In genomic region chr6:10446548-10446947, GRCh38 we compare ENCODE assay signal across 10 cellular contexts. TPM values are rescaled to one million over a fixed set of nuclear protein-coding genes. Genes with fewer than 3 reads are reported as not detected.
"Had no signal": no experiment of that assay in that cellular context is flagged by ENCODE, and none has a peak within 500 bp of the region (broad histone marks: within the 10 kb centered on the region; RNA-seq: fewer than 3 reads in every experiment).

No MANE protein-coding gene starts in this region.

- H3K27ac ChIP-seq: GM23248 had no signal

- H3K9ac ChIP-seq: GM23248 had no signal

- H3K9me3 ChIP-seq: HAP-1 had no signal

- H3K4me3 Mint-ChIP-seq: H9, HFFc6 had no signal

- H3K36me3 ChIP-seq: HAP-1 had no signal

- ATAC-seq: HCT116 had no signal

- H3K4me3 ChIP-seq: GM23248, HAP-1 had no signal

- H2AFZ ChIP-seq: GM23248 had no signal

- FAIRE-seq: H1, H54 had no signal

- H3K4me1 ChIP-seq: HAP-1 had no signal

- H3K27ac Mint-ChIP-seq: H9, HFFc6 had no signal

- H3K9me3 Mint-ChIP-seq: HFFc6 had no signal

- DNase-seq: GM23248, GOT3, H7, H9, HCEC 1CT, HFFc6 had no signal

RNA-seq across cellular contexts. Expression of gene TFAP2A, which starts 31.7 kb away (rescaled TPM):
- total RNA-seq: H1, H7 had no signal
